In the genomic region with DNA sequence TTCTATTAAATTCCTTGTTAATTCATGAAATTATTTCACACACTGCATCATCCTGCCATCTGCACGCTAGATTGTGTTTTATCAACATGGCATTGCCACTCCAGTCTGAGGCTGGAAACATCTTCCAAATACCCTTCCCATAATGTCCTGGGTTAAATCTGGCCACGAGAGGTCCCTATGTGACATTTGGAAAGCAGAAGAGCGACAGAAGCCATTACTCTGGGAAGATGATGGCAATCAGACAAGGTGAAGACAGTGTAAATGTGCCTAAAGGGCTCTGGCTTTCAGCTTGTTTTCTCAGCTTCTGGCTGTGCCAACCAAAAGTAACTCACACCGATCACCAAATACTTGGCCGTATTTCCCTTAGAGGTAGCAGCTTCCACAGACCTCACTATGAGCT, we compare ENCODE assay signal across 16 cellular contexts.
DNase-seq lines count a peak whose midpoint lies in the region; ATAC-seq and TF ChIP-seq lines count a peak whose summit lies in the region.
"Had no signal": no experiment of that assay in that cellular context is flagged by ENCODE, and none has a peak within 500 bp of the region (broad histone marks: within the 10 kb centered on the region; RNA-seq: fewer than 3 reads in every experiment).

No MANE protein-coding gene starts in this region.

- no peaks in the 10 kb centered on the region for H3K79me2 ChIP-seq in GM23338 (replicated peaks; ENCODE audit: insufficient read depth)

- TF ChIP-seq RAD21 in liver (IDR thresholded peaks at IDR 0.05): peak; percentile 54 to 75

- H3K4me3 ChIP-seq in GM23338 (no peak overlapping the region), liver (ENCODE audit: low read depth in 1 of 3, low read length in 3 of 3) (no peak overlapping the region)

- H3K27ac Mint-ChIP-seq in GM23338: no peak overlapping the region
- H3K27ac Mint-ChIP-seq in stimulated activated memory B cell treated with anti-CD40 and anti-IgM and Interleukin-4, amounts not matched to agents 10 μg/mL and 1 μg/mL and 100 μg/mL, for 72 hours: no peak overlapping the region
- H3K27ac Mint-ChIP-seq: CD4-positive, CD25-positive, alpha-beta regulatory T cell; HFFc6 had no signal

- no peaks in the 10 kb centered on the region for H4K20me1 ChIP-seq in GM23338 (replicated peaks; ENCODE audit: insufficient read depth)

- H3K9me3 Mint-ChIP-seq in GM23338: peaks cover 9% of the 10 kb centered on the region; the same call in 2 of the 3 replicates
- H3K9me3 Mint-ChIP-seq in stimulated activated memory B cell treated with anti-CD40 and anti-IgM and Interleukin-4, amounts not matched to agents 10 μg/mL and 1 μg/mL and 100 μg/mL, for 72 hours: no peaks in the 10 kb centered on the region
- H3K9me3 Mint-ChIP-seq: HFFc6 had no signal

- no peak for ATAC-seq in GM23338
- ATAC-seq in stimulated activated memory B cell treated with anti-CD40 and anti-IgM and Interleukin-4, amounts not matched to agents 10 μg/mL and 1 μg/mL and 100 μg/mL, for 72 hours: no peak
- ATAC-seq: Panc1 had no signal

- H3K36me3 Mint-ChIP-seq in GM23338 (ENCODE audit: low read depth): peaks cover 6% of the 10 kb centered on the region; the same call in 2 of the 3 replicates
- no peaks in the 10 kb centered on the region for H3K36me3 Mint-ChIP-seq in stimulated activated memory B cell treated with anti-CD40 and anti-IgM and Interleukin-4, amounts not matched to agents 10 μg/mL and 1 μg/mL and 100 μg/mL, for 72 hours
- H3K36me3 Mint-ChIP-seq: CD4-positive, CD25-positive, alpha-beta regulatory T cell had no signal

- H3K9ac ChIP-seq in liver (ENCODE audit: low read depth in 1 of 2, low read length in 2 of 2): no peak overlapping the region

- H2AFZ ChIP-seq in GM23338: peak overlapping the region; percentile 63

- no peak overlapping the region for H3K4me3 Mint-ChIP-seq in GM23338
- no peak overlapping the region for H3K4me3 Mint-ChIP-seq in stimulated activated memory B cell treated with anti-CD40 and anti-IgM and Interleukin-4, amounts not matched to agents 10 μg/mL and 1 μg/mL and 100 μg/mL, for 72 hours
- H3K4me3 Mint-ChIP-seq: CD4-positive, CD25-positive, alpha-beta regulatory T cell; HFFc6 had no signal

- H3K4me1 ChIP-seq in GM23338 (ENCODE audit: insufficient read depth) (peaks cover 6% of the 10 kb centered on the region), liver (ENCODE audit: control insufficient read depth in 4 of 4, insufficient read depth in 4 of 4, low read length in 3 of 4) (no peaks in the 10 kb centered on the region)

- no peaks in the 10 kb centered on the region for H3F3A ChIP-seq in GM23338 (replicated peaks; ENCODE audit: low read depth)

- peaks cover 15% of the 10 kb centered on the region for H3K9me2 ChIP-seq in GM23338 (ENCODE audit: insufficient read depth)

- H3K27me3 ChIP-seq in GM23338 (ENCODE audit: insufficient read depth) (no peaks in the 10 kb centered on the region), liver (ENCODE audit: control insufficient read depth in 4 of 4, insufficient read depth in 4 of 4, low read length in 3 of 4) (no peaks in the 10 kb centered on the region)

- WGBS in liver: 86% methylated on average over 5 of the region's 5 CpGs

- peak; percentile 11 for DNase-seq in NCI-H82 (lab: John Stamatoyannopoulos, UW)
- no peak for DNase-seq in NCI-H82 treated with DMSO at 0.1 percent for 48 hours (lab: John Stamatoyannopoulos, UW; ENCODE audit: unreplicated experiment)
- no peak for DNase-seq in GM23338 (ENCODE audit: low spot score)
- DNase-seq in SW480 (ENCODE audit: low spot score): peak; percentile 18
- no peak for DNase-seq in dermis blood vessel endothelial cell
- DNase-seq in SHP77 treated with DMSO at 0.1 percent for 48 hours (lab: John Stamatoyannopoulos, UW): no peak
- DNase-seq: CD4-positive, CD25-positive, alpha-beta regulatory T cell; GOT3; HFFc6; NCI-H1417; NCI-H1930; NCI-H510A; SHP77 had no signal

- H3K36me3 ChIP-seq in GM23338 (ENCODE audit: insufficient read depth): peaks cover 5% of the 10 kb centered on the region; the same call in 1 of the 2 replicates
- H3K36me3 ChIP-seq in liver (ENCODE audit: control insufficient read depth in 4 of 4, insufficient read depth in 3 of 4, low read depth in 1 of 4, low read length in 3 of 4): no peaks in the 10 kb centered on the region

- TF ChIP-seq CTCF in GM23338 (conservative IDR thresholded peaks at IDR 0.05; ENCODE audit: low read depth in 2 of 2) (peak in 1 of 2 experiments; percentile 47; a peak in 2 of 4 replicates), liver (IDR thresholded peaks at IDR 0.05; ENCODE audit: low read depth, low read length, missing input control) (peak; percentile 18)

- H3K9me3 ChIP-seq in liver (ENCODE audit: control insufficient read depth in 4 of 4, low read length in 3 of 4): no peaks in the 10 kb centered on the region

- H3K27me3 Mint-ChIP-seq in GM23338 (ENCODE audit: insufficient read depth, low read depth, poor library complexity): no peaks in the 10 kb centered on the region
- no peaks in the 10 kb centered on the region for H3K27me3 Mint-ChIP-seq in stimulated activated memory B cell treated with anti-CD40 and anti-IgM and Interleukin-4, amounts not matched to agents 10 μg/mL and 1 μg/mL and 100 μg/mL, for 72 hours
- H3K27me3 Mint-ChIP-seq: CD4-positive, CD25-positive, alpha-beta regulatory T cell had no signal

- H3K27ac ChIP-seq in GM23338 (ENCODE audit: low read depth) (no peak overlapping the region), liver (ENCODE audit: low read depth in 1 of 2, low read length in 2 of 2) (no peak overlapping the region)

- H3K4me1 Mint-ChIP-seq in GM23338: peaks cover 8% of the 10 kb centered on the region
- no peaks in the 10 kb centered on the region for H3K4me1 Mint-ChIP-seq in stimulated activated memory B cell treated with anti-CD40 and anti-IgM and Interleukin-4, amounts not matched to agents 10 μg/mL and 1 μg/mL and 100 μg/mL, for 72 hours
- H3K4me1 Mint-ChIP-seq: CD4-positive, CD25-positive, alpha-beta regulatory T cell had no signal

- no peak overlapping the region for H3K4me2 ChIP-seq in GM23338

TF ChIP-seq in GM23338, 12 proteins besides CTCF, POLR2A, EP300 and RAD21 (continues in another document):
- TF ChIP-seq ZNF331 (CRISPR knock-in tag; IDR thresholded peaks at IDR 0.05; ENCODE audit: low read depth) (no peak), EZH2 (IDR thresholded peaks at IDR 0.05; ENCODE audit: low read depth, unreplicated experiment) (no peak), ZNF114 (CRISPR knock-in tag; IDR thresholded peaks at IDR 0.05) (no peak)

TF ChIP-seq in liver, 16 proteins besides CTCF, POLR2A, EP300 and RAD21 (continues in another document):
- TF ChIP-seq FOXA1 (IDR thresholded peaks at IDR 0.05): no peak
- TF ChIP-seq JUND (IDR thresholded peaks at IDR 0.05): no peak
- TF ChIP-seq RXRA (IDR thresholded peaks at IDR 0.05): no peak
- no peak for TF ChIP-seq HNF4G (IDR thresholded peaks at IDR 0.05)
- no peak for TF ChIP-seq HNF4A (conservative IDR thresholded peaks at IDR 0.05)
- no peak for TF ChIP-seq YY1 (IDR thresholded peaks at IDR 0.05)
- TF ChIP-seq, protein P1, sequence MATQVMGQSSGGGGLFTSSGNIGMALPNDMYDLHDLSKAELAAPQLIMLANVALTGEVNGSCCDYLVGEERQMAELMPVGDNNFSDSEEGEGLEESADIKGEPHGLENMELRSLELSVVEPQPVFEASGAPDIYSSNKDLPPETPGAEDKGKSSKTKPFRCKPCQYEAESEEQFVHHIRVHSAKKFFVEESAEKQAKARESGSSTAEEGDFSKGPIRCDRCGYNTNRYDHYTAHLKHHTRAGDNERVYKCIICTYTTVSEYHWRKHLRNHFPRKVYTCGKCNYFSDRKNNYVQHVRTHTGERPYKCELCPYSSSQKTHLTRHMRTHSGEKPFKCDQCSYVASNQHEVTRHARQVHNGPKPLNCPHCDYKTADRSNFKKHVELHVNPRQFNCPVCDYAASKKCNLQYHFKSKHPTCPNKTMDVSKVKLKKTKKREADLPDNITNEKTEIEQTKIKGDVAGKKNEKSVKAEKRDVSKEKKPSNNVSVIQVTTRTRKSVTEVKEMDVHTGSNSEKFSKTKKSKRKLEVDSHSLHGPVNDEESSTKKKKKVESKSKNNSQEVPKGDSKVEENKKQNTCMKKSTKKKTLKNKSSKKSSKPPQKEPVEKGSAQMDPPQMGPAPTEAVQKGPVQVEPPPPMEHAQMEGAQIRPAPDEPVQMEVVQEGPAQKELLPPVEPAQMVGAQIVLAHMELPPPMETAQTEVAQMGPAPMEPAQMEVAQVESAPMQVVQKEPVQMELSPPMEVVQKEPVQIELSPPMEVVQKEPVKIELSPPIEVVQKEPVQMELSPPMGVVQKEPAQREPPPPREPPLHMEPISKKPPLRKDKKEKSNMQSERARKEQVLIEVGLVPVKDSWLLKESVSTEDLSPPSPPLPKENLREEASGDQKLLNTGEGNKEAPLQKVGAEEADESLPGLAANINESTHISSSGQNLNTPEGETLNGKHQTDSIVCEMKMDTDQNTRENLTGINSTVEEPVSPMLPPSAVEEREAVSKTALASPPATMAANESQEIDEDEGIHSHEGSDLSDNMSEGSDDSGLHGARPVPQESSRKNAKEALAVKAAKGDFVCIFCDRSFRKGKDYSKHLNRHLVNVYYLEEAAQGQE (IDR thresholded peaks at IDR 0.05): no peak
- TF ChIP-seq GABPA (IDR thresholded peaks at IDR 0.05 in 1 of 2, conservative IDR thresholded peaks at IDR 0.05 in 1 of 2): no peak
- no peak for TF ChIP-seq SP1 (IDR thresholded peaks at IDR 0.05)
- TF ChIP-seq, protein P2, sequence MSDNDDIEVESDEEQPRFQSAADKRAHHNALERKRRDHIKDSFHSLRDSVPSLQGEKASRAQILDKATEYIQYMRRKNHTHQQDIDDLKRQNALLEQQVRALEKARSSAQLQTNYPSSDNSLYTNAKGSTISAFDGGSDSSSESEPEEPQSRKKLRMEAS (IDR thresholded peaks at IDR 0.05): no peak
- no peak for TF ChIP-seq FOXA2 (IDR thresholded peaks at IDR 0.05)
- TF ChIP-seq NR2F2 (IDR thresholded peaks at IDR 0.05): no peak
- TF ChIP-seq, protein P3, sequence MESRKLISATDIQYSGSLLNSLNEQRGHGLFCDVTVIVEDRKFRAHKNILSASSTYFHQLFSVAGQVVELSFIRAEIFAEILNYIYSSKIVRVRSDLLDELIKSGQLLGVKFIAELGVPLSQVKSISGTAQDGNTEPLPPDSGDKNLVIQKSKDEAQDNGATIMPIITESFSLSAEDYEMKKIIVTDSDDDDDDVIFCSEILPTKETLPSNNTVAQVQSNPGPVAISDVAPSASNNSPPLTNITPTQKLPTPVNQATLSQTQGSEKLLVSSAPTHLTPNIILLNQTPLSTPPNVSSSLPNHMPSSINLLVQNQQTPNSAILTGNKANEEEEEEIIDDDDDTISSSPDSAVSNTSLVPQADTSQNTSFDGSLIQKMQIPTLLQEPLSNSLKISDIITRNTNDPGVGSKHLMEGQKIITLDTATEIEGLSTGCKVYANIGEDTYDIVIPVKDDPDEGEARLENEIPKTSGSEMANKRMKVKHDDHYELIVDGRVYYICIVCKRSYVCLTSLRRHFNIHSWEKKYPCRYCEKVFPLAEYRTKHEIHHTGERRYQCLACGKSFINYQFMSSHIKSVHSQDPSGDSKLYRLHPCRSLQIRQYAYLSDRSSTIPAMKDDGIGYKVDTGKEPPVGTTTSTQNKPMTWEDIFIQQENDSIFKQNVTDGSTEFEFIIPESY (IDR thresholded peaks at IDR 0.05): no peak
- TF ChIP-seq EGR1 (IDR thresholded peaks at IDR 0.05; ENCODE audit: low read depth in 2 of 2): no peak

Comparison
In these comparisons a context has a peak if more than half of its experiments do, and no peak if none do; other contexts are left out.
1. DNase-seq: peak in NCI-H82 (single experiment) and SW480 (single experiment); none in NCI-H82 treated with DMSO at 0.1 percent for 48 hours (single experiment), GM23338 (single experiment), dermis blood vessel endothelial cell (single experiment) and SHP77 treated with DMSO at 0.1 percent for 48 hours (single experiment).